25 cellular contexts compared by ENCODE assay signal in the genomic region with DNA sequence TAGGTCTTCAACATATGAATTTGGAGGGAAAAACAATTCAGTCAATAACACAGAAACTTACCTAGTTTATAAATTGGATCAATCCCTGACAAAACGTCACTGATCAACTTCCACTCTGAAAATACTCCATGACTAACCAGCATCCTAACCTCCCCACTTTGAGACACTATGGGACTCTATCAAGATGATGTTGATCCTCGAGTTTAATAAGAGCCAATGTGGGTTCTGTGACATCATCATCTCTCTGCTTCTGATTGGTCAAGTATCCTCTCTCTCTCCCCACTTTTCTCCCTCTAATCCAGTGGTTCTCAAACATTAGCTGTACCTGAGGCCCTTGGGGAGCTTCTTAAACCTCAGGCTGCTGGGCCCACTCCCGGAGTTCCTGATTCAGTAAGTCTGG. TPM values are rescaled to one million over a fixed set of nuclear protein-coding genes. Genes with fewer than 3 reads are reported as not detected.
DNase-seq lines count a peak whose midpoint lies in the region; ATAC-seq, FAIRE-seq and TF ChIP-seq lines count a peak whose summit lies in the region.
"Had no signal": no experiment of that assay in that cellular context is flagged by ENCODE, and none has a peak within 500 bp of the region (broad histone marks: within the 10 kb centered on the region; RNA-seq: fewer than 3 reads in every experiment).

A gene (plus strand): TSS at position 301 of the 400 bp plus-strand sequence. CDS start 23,896 bp downstream, outside the sequence.

- intact Hi-C loops in HepG2 (cut with micrococcal nuclease; ENCODE audit: unreplicated experiment) (no loop called here), right lobe of liver (cut with DNase I) (no loop called here)

- POLR2A ChIA-PET in HepG2 (lab: Yijun Ruan, JAX), result no interaction called here

- no peak within 1 kb of the TSS for H3K4me3 Mint-ChIP-seq in nephron progenitor cell
- H3K4me3 Mint-ChIP-seq: B cell; CD14-positive monocyte; CD4-positive, alpha-beta memory T cell; CD4-positive, CD25-positive, alpha-beta regulatory T cell; CD8-positive, alpha-beta memory T cell had no signal

- H3K4me3 ChIP-seq in HepG2 (replicated peaks in 1 of 3; ENCODE audit: insufficient read depth in 1 of 3, low read depth in 2 of 3, low read length in 3 of 3) (no peak within 1 kb of the TSS), right lobe of liver (no peak within 1 kb of the TSS)
- H3K4me3 ChIP-seq: A549 had no signal

- H3K27me3 ChIP-seq in HepG2 (ENCODE audit: control insufficient read depth in 1 of 2, insufficient read depth in 2 of 2, low read length in 2 of 2) (no peaks in the 10 kb centered on the region; a peak in 1 of 5 replicates), right lobe of liver (no peaks in the 10 kb centered on the region)

- no peak for ATAC-seq in HepG2
- no peak for ATAC-seq in right lobe of liver
- ATAC-seq in HG02798 (IDR thresholded peaks at IDR 0.05; ENCODE audit: poor library complexity, unreplicated experiment), result no peak
- ATAC-seq in HG02588 (IDR thresholded peaks at IDR 0.05; ENCODE audit: unreplicated experiment), result no peak
- ATAC-seq: A549 had no signal

- TF ChIP-seq EP300 in HepG2 (IDR thresholded peaks at IDR 0.05; ENCODE audit: low read depth in 2 of 2, low read length in 2 of 2) (no peak), HepG2 (CRISPR knock-in tag; IDR thresholded peaks at IDR 0.05; ENCODE audit: borderline replicate concordance) (no peak)

- CTCF ChIA-PET in HepG2 (lab: Yijun Ruan, JAX; ENCODE audit: low intra/inter-chr PET ratio, low total read pairs), result no interaction called here

- H4K20me1 ChIP-seq in HepG2 (ENCODE audit: insufficient read depth, low read length), result no peaks in the 10 kb centered on the region

- no peak within 1 kb of the TSS for H3K9ac ChIP-seq in HepG2 (ENCODE audit: insufficient read depth, low read depth, low read length)

- H3K4me2 ChIP-seq in HepG2 (ENCODE audit: low read depth, low read length), result no peak within 1 kb of the TSS
- H3K4me2 ChIP-seq: A549 had no signal

- no TSS peak for BruUV-seq in HepG2 (replicated peaks; lab: Mats Ljungman, UMichigan)

- H3K27me3 Mint-ChIP-seq in nephron progenitor cell (ENCODE audit: low read depth, poor library complexity), result peaks cover 10% of the 10 kb centered on the region
- H3K27me3 Mint-ChIP-seq: CD4-positive, alpha-beta memory T cell had no signal

- no peak for TF ChIP-seq POLR2A in HepG2 (IDR thresholded peaks at IDR 0.05; ENCODE audit: insufficient read depth in 1 of 2, low read depth in 2 of 2, low read length in 2 of 2)
- no peak for TF ChIP-seq POLR2A in right lobe of liver (IDR thresholded peaks at IDR 0.05)

- in situ Hi-C loops in HepG2 (cut with HindIII; ENCODE audit: extremely low pct_ligation_motif_present, low pct_unique_long_range_greater_than_20kb), result no loop called here

- no peak for DNase-seq in HepG2 (ENCODE audit: low spot score)
- DNase-seq in right lobe of liver, result no peak
- DNase-seq in HTR-8/SVneo (ENCODE audit: insufficient read length, low spot score), result no peak
- no peak for DNase-seq in nephron progenitor cell
- no peak for DNase-seq in superior temporal gyrus (ENCODE audit: extremely low spot score)
- DNase-seq: AML-193; C1 segment of cervical spinal cord; Calu3; CD4-positive, alpha-beta memory T cell; CD4-positive, CD25-positive, alpha-beta regulatory T cell; CD8-positive, alpha-beta memory T cell; COR-L47; DMS79 treated with DMSO at 0.1 percent for 48 hours; GF-D8 had no signal

- peak within 1 kb of the TSS; percentile 63 for H3K27ac Mint-ChIP-seq in nephron progenitor cell
- H3K27ac Mint-ChIP-seq: B cell; CD14-positive monocyte; CD4-positive, alpha-beta memory T cell; CD4-positive, CD25-positive, alpha-beta regulatory T cell had no signal

- H2AFZ ChIP-seq in HepG2 (ENCODE audit: low read length), result no peak within 1 kb of the TSS

- H3K36me3 ChIP-seq in HepG2 (replicated peaks in 1 of 2; ENCODE audit: control insufficient read depth in 1 of 2, insufficient read depth in 2 of 2, low read length in 2 of 2) (no peaks in the 10 kb centered on the region), right lobe of liver (no peaks in the 10 kb centered on the region)

- no peak for TF ChIP-seq RAD21 in HepG2 (CRISPR knock-in tag; IDR thresholded peaks at IDR 0.05)

- H3K4me1 Mint-ChIP-seq in nephron progenitor cell, result no peaks in the 10 kb centered on the region
- H3K4me1 Mint-ChIP-seq: B cell; CD14-positive monocyte; CD4-positive, alpha-beta memory T cell; CD4-positive, CD25-positive, alpha-beta regulatory T cell; CD8-positive, alpha-beta memory T cell had no signal

- H3K27ac ChIP-seq in HepG2 (ENCODE audit: extremely low read length, insufficient read depth, low read length) (no peak within 1 kb of the TSS), right lobe of liver (no peak within 1 kb of the TSS)
- H3K27ac ChIP-seq: 22Rv1, A549 had no signal

- H3K79me2 ChIP-seq in HepG2 (ENCODE audit: insufficient read depth, low read length), result no peaks in the 10 kb centered on the region

- peaks cover 16% of the 10 kb centered on the region for H3K9me3 Mint-ChIP-seq in nephron progenitor cell

- H3K9me3 ChIP-seq in HepG2 (ENCODE audit: low read length) (no peaks in the 10 kb centered on the region), right lobe of liver (no peaks in the 10 kb centered on the region)
- H3K9me3 ChIP-seq: A549 had no signal

- FAIRE-seq in HepG2 (lab: Jason Lieb, UNC) (no peak), HTR-8/SVneo (lab: Jason Lieb, UNC) (peak; percentile 80)
- FAIRE-seq: A549, D721Med, G401.6, GM12891, GM19239 had no signal

- H3K36me3 Mint-ChIP-seq in nephron progenitor cell (ENCODE audit: low read depth), result no peaks in the 10 kb centered on the region
- H3K36me3 Mint-ChIP-seq: CD14-positive monocyte; CD4-positive, alpha-beta memory T cell; CD4-positive, CD25-positive, alpha-beta regulatory T cell had no signal

- TF ChIP-seq CTCF in HepG2 (CRISPR knock-in tag; IDR thresholded peaks at IDR 0.05) (no peak), right lobe of liver (IDR thresholded peaks at IDR 0.05) (no peak), nephron progenitor cell (IDR thresholded peaks at IDR 0.05) (no peak)

- 8% methylated on average over 3 of the region's 3 CpGs for WGBS in HepG2 (ENCODE audit: low lambda C conversion rate)
- WGBS in right lobe of liver (ENCODE audit: insufficient coverage, low coverage, low lambda C conversion rate, missing lambda C conversion rate), result 73% methylated on average over 3 of the region's 3 CpGs

- peaks cover 11% of the 10 kb centered on the region for H3K4me1 ChIP-seq in HepG2 (ENCODE audit: insufficient read depth, low read length)
- H3K4me1 ChIP-seq in right lobe of liver, result no peaks in the 10 kb centered on the region
- H3K4me1 ChIP-seq: A549 had no signal

TF ChIP-seq in HepG2, 621 proteins besides CTCF, POLR2A, EP300 and RAD21:
- TF ChIP-seq CREB1 (IDR thresholded peaks at IDR 0.05), result peak; percentile 71
- TF ChIP-seq CREB1 (CRISPR knock-in tag; IDR thresholded peaks at IDR 0.05), result no peak
- TF ChIP-seq, protein P1, sequence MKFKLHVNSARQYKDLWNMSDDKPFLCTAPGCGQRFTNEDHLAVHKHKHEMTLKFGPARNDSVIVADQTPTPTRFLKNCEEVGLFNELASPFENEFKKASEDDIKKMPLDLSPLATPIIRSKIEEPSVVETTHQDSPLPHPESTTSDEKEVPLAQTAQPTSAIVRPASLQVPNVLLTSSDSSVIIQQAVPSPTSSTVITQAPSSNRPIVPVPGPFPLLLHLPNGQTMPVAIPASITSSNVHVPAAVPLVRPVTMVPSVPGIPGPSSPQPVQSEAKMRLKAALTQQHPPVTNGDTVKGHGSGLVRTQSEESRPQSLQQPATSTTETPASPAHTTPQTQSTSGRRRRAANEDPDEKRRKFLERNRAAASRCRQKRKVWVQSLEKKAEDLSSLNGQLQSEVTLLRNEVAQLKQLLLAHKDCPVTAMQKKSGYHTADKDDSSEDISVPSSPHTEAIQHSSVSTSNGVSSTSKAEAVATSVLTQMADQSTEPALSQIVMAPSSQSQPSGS (CRISPR knock-in tag; IDR thresholded peaks at IDR 0.05), result no peak

RNA-seq across cellular contexts. Expression of the gene that starts here (rescaled TPM):
- not detected in 2 replicates for total RNA-seq in HepG2 (2016; rRNA removed; fragmentation: Illumina TruSeq; extraction: Trizol)
- total RNA-seq in HepG2 (2016; cell fraction: cytosol; rRNA removed; fragmentation: Illumina TruSeq; extraction: Trizol; ENCODE audit: low read depth), result 0.26 TPM in 1 of 2 replicates, not detected in the other
- 0.13 TPM in 1 of 2 replicates, not detected in the other for total RNA-seq in HepG2 (2016; cell fraction: insoluble cytoplasmic fraction; rRNA removed; fragmentation: Illumina TruSeq; extraction: Trizol)
- 0.83 TPM in 1 of 2 replicates, not detected in the other for total RNA-seq in HepG2 (2016; cell fraction: membrane; rRNA removed; fragmentation: Illumina TruSeq; extraction: Trizol)
- 0.38 TPM in 1 of 2 replicates, not detected in the other for total RNA-seq in HepG2 (2016; cell fraction: nucleus; rRNA removed; fragmentation: Illumina TruSeq; extraction: Trizol)
- 0.15 and 0.35 TPM in 2 replicates for polyA plus RNA-seq in HepG2 (2011; rRNA removed)
- polyA plus RNA-seq in HepG2 (2011; cell fraction: cytosol; rRNA removed), result not detected in 2 replicates
- 0.35 and 0.45 TPM in 2 replicates for polyA plus RNA-seq in HepG2 (2011; cell fraction: nucleus; rRNA removed)
- 0.15 TPM in 1 of 2 replicates, not detected in the other for polyA plus RNA-seq in HepG2 (2012)
- not detected in 2 replicates for polyA plus RNA-seq in HepG2 (2016; cell fraction: cytosol; fragmentation: Illumina TruSeq; extraction: Trizol; ENCODE audit: low read depth)
- polyA plus RNA-seq in HepG2 (2016; cell fraction: insoluble cytoplasmic fraction; fragmentation: Illumina TruSeq; extraction: Trizol; ENCODE audit: low read depth), result not detected in 2 replicates
- 0.15 TPM in 1 of 2 replicates, not detected in the other for polyA plus RNA-seq in HepG2 (2016; cell fraction: membrane; fragmentation: Illumina TruSeq; extraction: Trizol; ENCODE audit: low read depth)
- 0.52 TPM in 1 of 2 replicates, not detected in the other for polyA plus RNA-seq in HepG2 (2016; cell fraction: nucleus; fragmentation: Illumina TruSeq; extraction: Trizol; ENCODE audit: insufficient read depth, low read depth)
- 0.34 TPM in 1 of 2 replicates, not detected in the other for polyA minus RNA-seq in HepG2 (2011; rRNA and poly(A)+ RNA removed; ENCODE audit: low replicate concordance)
- not detected in 2 replicates for polyA minus RNA-seq in HepG2 (2011; cell fraction: cytosol; rRNA and poly(A)+ RNA removed)
- polyA minus RNA-seq in HepG2 (2011; cell fraction: nucleus; rRNA and poly(A)+ RNA removed), result 0.99 TPM in 1 of 2 replicates, not detected in the other
- under 1 TPM in 1 of 6 experiments, not detected in 5; 0.31 TPM for total RNA-seq in right lobe of liver
- total RNA-seq: A172; B cell; CD4-positive, alpha-beta memory T cell; CD4-positive, CD25-positive, alpha-beta regulatory T cell; CD8-positive, alpha-beta memory T cell had no signal
- polyA plus RNA-seq: CD14-positive monocyte; CD4-positive, alpha-beta memory T cell; CD4-positive, CD25-positive, alpha-beta regulatory T cell; CD8-positive, alpha-beta memory T cell had no signal
